ENCODE assay signal across 8 cellular contexts in the genomic region with DNA sequence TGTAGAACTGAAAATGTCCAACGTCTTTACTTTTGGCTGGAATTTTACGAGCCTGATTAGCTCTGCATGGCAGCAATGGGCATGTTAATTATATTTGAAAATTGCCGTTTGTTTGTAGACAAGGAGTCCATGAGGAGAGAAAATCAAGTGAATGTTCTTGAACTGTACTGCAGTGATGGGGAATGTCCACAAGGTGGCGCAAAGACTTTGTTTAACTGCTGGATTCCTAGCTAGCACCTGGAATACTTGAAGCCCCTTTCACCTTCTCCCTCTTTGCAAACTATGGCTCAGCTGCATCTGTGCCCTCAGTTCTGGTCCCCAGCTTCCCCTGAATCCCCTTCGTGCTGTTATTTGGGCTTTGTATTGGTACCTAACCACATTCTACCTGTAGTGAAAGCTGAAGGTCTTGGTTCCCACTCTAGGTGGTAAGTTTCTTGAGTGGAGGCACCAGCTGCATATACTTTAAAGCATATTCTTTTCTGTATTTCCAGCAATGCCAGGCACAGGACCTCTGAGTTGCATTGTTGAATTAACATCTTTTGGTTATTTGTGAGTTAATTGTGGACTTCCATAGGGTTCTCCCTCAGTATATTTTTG. TPM values are rescaled to one million over a fixed set of nuclear protein-coding genes. Genes with fewer than 3 reads are reported as not detected.
DNase-seq lines count a peak whose midpoint lies in the region; ATAC-seq and TF ChIP-seq lines count a peak whose summit lies in the region.

No MANE protein-coding gene starts in this region.

- no peaks in the 10 kb centered on the region for H3K9me3 ChIP-seq in upper lobe of left lung

- no peaks in the 10 kb centered on the region for H3K4me1 ChIP-seq in upper lobe of left lung

- no peak for TF ChIP-seq EP300 in upper lobe of left lung (IDR thresholded peaks at IDR 0.05)

- peak; percentile 72 for DNase-seq in GM13977 (ENCODE audit: low spot score)
- DNase-seq in LHCN-M2 (ENCODE audit: low read depth), result peak; percentile 66
- DNase-seq in RKO (ENCODE audit: low spot score), result peak; percentile 75
- DNase-seq in activated T-helper 1 cell treated with anti-CD3 and anti-CD28 coated beads, Interleukin-2, amount 50 U/mL, for 16 hours (ENCODE audit: low read depth in 1 of 2, low spot score in 1 of 2), result peak; percentile 22 to 27
- DNase-seq in foreskin fibroblast, result peak; percentile 48 to 82
- DNase-seq in occipital lobe (lab: John Stamatoyannopoulos, UW), result peak; percentile 52
- peak in 1 of 2 donors; percentile 49 for DNase-seq in upper lobe of left lung

- no peak overlapping the region for H3K27ac ChIP-seq in upper lobe of left lung

- ATAC-seq in upper lobe of left lung (ENCODE audit: low FRiP score in 2 of 2), result peak; percentile 71 to 82
- ATAC-seq in GM21717 (IDR thresholded peaks at IDR 0.05; ENCODE audit: unreplicated experiment), result no peak

- in situ Hi-C loops in GM13977 (cut with MboI; ENCODE audit: low pct_unique_long_range_greater_than_20kb, low sequenced_read_pairs, unreplicated experiment), result no loop called here

- H3K4me3 ChIP-seq in foreskin fibroblast (ENCODE audit: low read depth in 1 of 2, low read length in 2 of 2), result no peak overlapping the region
- no peak overlapping the region for H3K4me3 ChIP-seq in upper lobe of left lung

- H3K27me3 ChIP-seq in upper lobe of left lung, result no peaks in the 10 kb centered on the region

- TF ChIP-seq CTCF in GM13977 (IDR thresholded peaks at IDR 0.05; ENCODE audit: extremely low read depth, insufficient read depth, missing control alignments), result peak; percentile 82
- TF ChIP-seq CTCF in foreskin fibroblast (IDR thresholded peaks at IDR 0.05; ENCODE audit: low read depth, low read length), result peak; percentile 87
- peak; percentile 79 to 89 (median 86) for TF ChIP-seq CTCF in upper lobe of left lung (IDR thresholded peaks at IDR 0.05)

- no peak for TF ChIP-seq POLR2A in upper lobe of left lung (IDR thresholded peaks at IDR 0.05)

- 4 to 6% methylated on average over 5 of the region's 5 CpGs for WGBS in upper lobe of left lung, 2 donors

- peaks cover 7 to 52% (median 25%) of the 10 kb centered on the region in 4 donors for H3K36me3 ChIP-seq in upper lobe of left lung

RNA-seq across cellular contexts. Expression of a gene that starts 25.3 kb away (rescaled TPM):
- total RNA-seq in LHCN-M2 (2014; rRNA removed), result 21.4 and 22.6 TPM in 2 replicates
- 12.3 TPM for polyA plus RNA-seq in LHCN-M2 (2012)
- total RNA-seq in occipital lobe, result 18.9 TPM
- total RNA-seq in upper lobe of left lung, result 10 to 100 TPM; 10.0 to 34.6 (median 13.2) TPM
